In the genomic region with DNA sequence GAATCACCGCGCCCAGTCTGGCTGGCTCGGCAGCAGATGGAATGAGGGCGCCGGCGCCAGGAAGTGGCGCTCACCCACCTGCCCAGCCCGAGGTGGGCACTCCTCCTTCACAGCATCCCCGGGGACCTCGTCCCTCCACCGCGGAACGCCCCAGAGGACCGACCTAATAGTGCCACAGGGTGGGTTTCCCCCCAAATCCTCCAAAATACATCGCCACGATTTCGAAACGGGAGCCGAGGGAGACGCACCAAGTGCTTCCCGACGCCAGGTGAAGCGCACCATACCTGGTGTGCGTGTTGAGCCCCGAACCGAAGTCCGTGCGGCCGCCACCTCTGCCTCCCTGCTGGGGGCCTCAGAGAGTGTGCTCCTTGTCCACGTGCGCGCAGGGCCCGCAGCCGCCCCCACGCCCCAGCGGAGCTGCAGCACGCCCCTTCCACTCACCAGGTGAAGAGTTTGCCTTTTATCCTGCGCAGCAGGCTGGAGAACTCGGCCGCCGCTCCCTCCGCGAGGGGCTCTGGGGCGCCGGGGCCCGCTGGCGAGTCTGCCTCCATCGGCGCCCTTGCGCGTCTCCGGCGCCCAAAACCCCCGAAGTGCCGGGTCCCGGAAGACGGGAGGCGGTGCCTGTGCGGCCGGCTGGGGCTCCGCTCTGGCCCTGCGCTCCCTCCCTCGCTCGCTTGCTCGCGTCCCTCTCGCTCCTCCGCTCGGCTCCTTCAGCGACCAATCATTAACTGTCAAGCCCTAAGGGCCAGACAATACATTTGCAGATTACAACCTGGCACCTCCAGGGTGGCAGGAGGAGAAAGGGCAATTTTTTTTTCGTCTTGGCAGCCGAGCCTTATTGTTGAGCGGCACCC, we compare ENCODE assay signal across 1 cellular context.
TF ChIP-seq lines count a peak whose summit lies in the region.

TSS of gene SLC35F2 (minus strand) at position 571 of the 854 bp plus-strand sequence. CDS start at position 551, 20 bp downstream.

TF ChIP-seq in K562, 482 proteins besides CTCF, POLR2A, EP300 and RAD21 (continued from another document):
- TF ChIP-seq MXD1 (CRISPR knock-in tag; IDR thresholded peaks at IDR 0.05; ENCODE audit: borderline replicate concordance, poor library complexity, severe bottlenecking) (peak; percentile 90), MAZ (CRISPR knock-in tag; conservative IDR thresholded peaks at IDR 0.05 in 1 of 2, IDR thresholded peaks at IDR 0.05 in 1 of 2) (peak; percentile 75 to 93; a peak in 3 of 4 replicates), FIP1L1 (IDR thresholded peaks at IDR 0.05; ENCODE audit: low read depth, low read length, poor library complexity, severe bottlenecking) (peak; percentile 31), FOXM1 (IDR thresholded peaks at IDR 0.05; ENCODE audit: low read depth) (no peak), FOXM1 (CRISPR knock-in tag; IDR thresholded peaks at IDR 0.05; ENCODE audit: low read depth) (0 out of 2 replicates have a peak, but pooled peaks have one; percentile 63), KAT7 (CRISPR knock-in tag; IDR thresholded peaks at IDR 0.05; ENCODE audit: borderline replicate concordance) (peak; percentile 43; the same call in 1 of the 2 replicates), ZNF431 (CRISPR knock-in tag; IDR thresholded peaks at IDR 0.05) (peak; percentile 46; the same call in 1 of the 2 replicates), ZNF175 (CRISPR knock-in tag; IDR thresholded peaks at IDR 0.05; ENCODE audit: low read depth) (0 out of 2 replicates have a peak, but pooled peaks have one; percentile 25)
